9 cellular contexts compared by ENCODE assay signal in the genomic region with DNA sequence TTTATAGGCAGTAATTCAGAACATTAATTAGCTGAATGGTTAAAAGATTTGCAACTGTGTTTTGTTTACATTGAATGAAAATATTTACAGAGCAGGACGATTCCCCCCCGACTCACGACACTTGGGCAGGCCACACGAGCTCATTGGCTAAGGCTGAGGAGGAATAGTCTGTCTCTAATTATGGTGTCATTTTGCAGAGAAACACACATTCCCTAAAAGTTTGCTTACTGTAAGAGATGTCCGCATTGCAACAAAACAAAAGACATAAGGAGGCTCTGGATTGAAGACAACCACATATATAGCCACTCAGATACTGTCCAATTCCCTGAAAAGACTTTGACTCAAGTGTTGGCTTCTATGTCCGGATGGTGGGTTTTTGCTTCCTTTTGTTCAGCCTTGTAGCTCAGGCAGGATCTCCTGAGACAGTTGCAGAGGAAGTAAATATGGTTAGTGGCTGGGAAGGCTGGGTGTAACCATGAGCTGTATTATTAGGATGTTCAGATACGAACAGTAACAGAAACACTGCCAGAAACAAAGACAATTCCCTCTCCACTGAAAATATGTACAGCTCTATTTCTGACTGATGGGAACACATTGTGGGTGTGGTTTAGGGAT.
A peak's percentile ranks its signal among the peaks of the same experiment; 100 is the strongest.
DNase-seq lines count a peak whose midpoint lies in the region; ATAC-seq and TF ChIP-seq lines count a peak whose summit lies in the region.
"Had no signal": no experiment of that assay in that cellular context is flagged by ENCODE, and none has a peak within 500 bp of the region (broad histone marks: within the 10 kb centered on the region; RNA-seq: fewer than 3 reads in every experiment).

No MANE protein-coding gene starts in this region.

- no peaks in the 10 kb centered on the region for H3K9me3 Mint-ChIP-seq in dendritic cell treated with granulocyte-macrophage colony-stimulating factor and Interleukin-4, amounts not matched to agents 40 ng/mL and 50 ng/mL, for 4 days
- H3K9me3 Mint-ChIP-seq in naive B cell, result no peaks in the 10 kb centered on the region

- peak; percentile 12 for DNase-seq in AG08395 (ENCODE audit: low spot score)
- DNase-seq in naive B cell, result no peak
- no peak for DNase-seq in GM13976 (ENCODE audit: low spot score)
- DNase-seq in DMS53 treated with DMSO at 0.1 percent for 48 hours (lab: John Stamatoyannopoulos, UW; ENCODE audit: unreplicated experiment), result no peak
- DNase-seq in DMS53 (lab: John Stamatoyannopoulos, UW), result no peak
- DNase-seq: stimulated activated CD4-positive, alpha-beta T cell treated with anti-CD3 and anti-CD28 coated beads, Interleukin-1b, Interleukin-23, amount 100 ng/mL, for 48 hours had no signal

- TF ChIP-seq CTCF in GM13976 (IDR thresholded peaks at IDR 0.05; ENCODE audit: borderline replicate concordance, control extremely low read depth, extremely low read depth, insufficient read depth, missing control alignments), result no peak

- H3K36me3 ChIP-seq in KOPT-K1 (ENCODE audit: insufficient read depth, low read length), result no peaks in the 10 kb centered on the region

- H3K4me1 Mint-ChIP-seq in dendritic cell treated with granulocyte-macrophage colony-stimulating factor and Interleukin-4, amounts not matched to agents 40 ng/mL and 50 ng/mL, for 4 days (ENCODE audit: low read depth), result peaks cover 61% of the 10 kb centered on the region
- H3K4me1 Mint-ChIP-seq in naive B cell, result peaks cover 49 to 57% (median 51%) of the 10 kb centered on the region in 3 donors

- ATAC-seq in naive B cell (ENCODE audit: low read depth in 2 of 2) (peak; percentile 45 to 54), GM21786 (IDR thresholded peaks at IDR 0.05; ENCODE audit: unreplicated experiment) (no peak)

- no peaks in the 10 kb centered on the region for H3K9me3 ChIP-seq in KOPT-K1 (ENCODE audit: insufficient read depth, low read length, poor library complexity, severe bottlenecking)

- no peak overlapping the region for H3K4me3 Mint-ChIP-seq in dendritic cell treated with granulocyte-macrophage colony-stimulating factor and Interleukin-4, amounts not matched to agents 40 ng/mL and 50 ng/mL, for 4 days
- peak overlapping the region in 4 of 8 donors; percentile 15 to 46 (median 26) for H3K4me3 Mint-ChIP-seq in naive B cell

- peak overlapping the region; percentile 64 for H3K27ac ChIP-seq in KOPT-K1 (ENCODE audit: low read depth, low read length, poor library complexity, severe bottlenecking)

- peak overlapping the region; percentile 48 for H3K27ac Mint-ChIP-seq in dendritic cell treated with granulocyte-macrophage colony-stimulating factor and Interleukin-4, amounts not matched to agents 40 ng/mL and 50 ng/mL, for 4 days
- H3K27ac Mint-ChIP-seq in naive B cell, result peak overlapping the region in 5 of 6 donors; percentile 2 to 91 (median 52)

- in situ Hi-C loops in GM13976 (cut with MboI; ENCODE audit: low sequenced_read_pairs, unreplicated experiment), result loop anchor here (25.0 kb wide), 1 partner anchor 213 kb away; no protein-coding TSS in a partner anchor

- H3K27me3 Mint-ChIP-seq in dendritic cell treated with granulocyte-macrophage colony-stimulating factor and Interleukin-4, amounts not matched to agents 40 ng/mL and 50 ng/mL, for 4 days, result no peaks in the 10 kb centered on the region
- no peaks in the 10 kb centered on the region for H3K27me3 Mint-ChIP-seq in naive B cell

- intact Hi-C loops in dendritic cell treated with granulocyte-macrophage colony-stimulating factor and Interleukin-4, amounts not matched to agents 40 ng/mL and 50 ng/mL, for 4 days (cut with micrococcal nuclease), result loop anchor here (5.0 kb wide), 1 partner anchor 42 kb away; no protein-coding TSS in a partner anchor

- H3K36me3 Mint-ChIP-seq in dendritic cell treated with granulocyte-macrophage colony-stimulating factor and Interleukin-4, amounts not matched to agents 40 ng/mL and 50 ng/mL, for 4 days (ENCODE audit: low read depth), result peaks cover 29% of the 10 kb centered on the region
- H3K36me3 Mint-ChIP-seq in naive B cell, result peaks cover 0 to 10% of the 10 kb centered on the region in 2 donors
